In genomic region chr2:48560546-48561209, GRCh38 we compare ENCODE assay signal across 15 cellular contexts. TPM values are rescaled to one million over a fixed set of nuclear protein-coding genes. Genes with fewer than 3 reads are reported as not detected.
A peak's percentile ranks its signal among the peaks of the same experiment; 100 is the strongest.
DNase-seq lines count a peak whose midpoint lies in the region; ATAC-seq and TF ChIP-seq lines count a peak whose summit lies in the region.
"Had no signal": no experiment of that assay in that cellular context is flagged by ENCODE, and none has a peak within 500 bp of the region (broad histone marks: within the 10 kb centered on the region; RNA-seq: fewer than 3 reads in every experiment).

No MANE protein-coding gene starts in this region.

- POLR2A ChIA-PET in SK-N-SH (lab: Yijun Ruan, JAX): no interaction called here

- TF ChIP-seq POLR2A in gastroesophageal sphincter (IDR thresholded peaks at IDR 0.05): no peak

- H3K4me1 ChIP-seq in SK-N-SH (ENCODE audit: control insufficient read depth in 1 of 2, insufficient read depth in 2 of 2, low read depth in 1 of 2, low read length in 1 of 2) (peaks cover 0 to 2% of the 10 kb centered on the region in 2 experiments; a peak in 1 of 4 replicates), gastroesophageal sphincter (peaks cover 0 to 39% (median 6%) of the 10 kb centered on the region in 3 donors)

- no peaks in the 10 kb centered on the region for H3K36me3 ChIP-seq in SK-N-SH (replicated peaks in 1 of 2; ENCODE audit: control insufficient read depth in 1 of 2, insufficient read depth in 2 of 2, low read length in 1 of 2)
- H3K36me3 ChIP-seq in gastroesophageal sphincter: peaks cover 0 to 19% of the 10 kb centered on the region in 2 donors

- ATAC-seq in SK-N-SH treated with all-trans-retinoic acid at 6 μM for 48 hours (no peak), gastroesophageal sphincter (no peak)
- ATAC-seq: activated CD8-positive, alpha-beta T cell treated with anti-CD3 and anti-CD28 coated beads for 36 hours had no signal

- TF ChIP-seq RAD21 in SK-N-SH (IDR thresholded peaks at IDR 0.05; ENCODE audit: low read length): no peak

- no peak overlapping the region for H2AFZ ChIP-seq in SK-N-SH (ENCODE audit: low read depth)

- CTCF ChIA-PET in SK-N-SH (lab: Yijun Ruan, JAX): no interaction called here

- no peak overlapping the region for H3K4me2 ChIP-seq in SK-N-SH

- H3K9me3 ChIP-seq in SK-N-SH (no peaks in the 10 kb centered on the region), gastroesophageal sphincter (no peaks in the 10 kb centered on the region)

- no peaks in the 10 kb centered on the region for H3K9me2 ChIP-seq in SK-N-SH

- H3F3A ChIP-seq in SK-N-SH (replicated peaks; ENCODE audit: insufficient read depth): no peaks in the 10 kb centered on the region

- no peak overlapping the region for H3K4me3 ChIP-seq in SK-N-SH (ENCODE audit: low read depth in 2 of 2, low read length in 1 of 2)
- H3K4me3 ChIP-seq in gastroesophageal sphincter: no peak overlapping the region
- no peak overlapping the region for H3K4me3 ChIP-seq in foreskin fibroblast (ENCODE audit: low read depth in 1 of 2, low read length in 2 of 2)

- WGBS in SK-N-SH (ENCODE audit: low lambda C conversion rate): 71% methylated on average over 5 of the region's 5 CpGs
- 60 to 80% methylated on average over 2 of the region's 5 CpGs for WGBS in gastroesophageal sphincter (ENCODE audit: low coverage in 1 of 2), 2 donors

- H3K4me1 Mint-ChIP-seq in neural crest cell: peaks cover 22% of the 10 kb centered on the region
- H3K4me1 Mint-ChIP-seq: CD4-positive, alpha-beta memory T cell had no signal

- H3K9me3 Mint-ChIP-seq in neural crest cell: peaks cover 2% of the 10 kb centered on the region
- H3K9me3 Mint-ChIP-seq: activated CD8-positive, alpha-beta T cell treated with anti-CD3 and anti-CD28 coated beads for 36 hours; CD4-positive, alpha-beta memory T cell had no signal

- TF ChIP-seq CTCF in SK-N-SH (IDR thresholded peaks at IDR 0.05) (no peak), gastroesophageal sphincter (IDR thresholded peaks at IDR 0.05) (no peak), neural crest cell (conservative IDR thresholded peaks at IDR 0.05) (no peak), foreskin fibroblast (IDR thresholded peaks at IDR 0.05; ENCODE audit: low read depth, low read length) (no peak)

- H3K27me3 Mint-ChIP-seq in neural crest cell (ENCODE audit: low read depth): no peaks in the 10 kb centered on the region
- H3K27me3 Mint-ChIP-seq: activated CD8-positive, alpha-beta T cell treated with anti-CD3 and anti-CD28 coated beads for 36 hours; CD4-positive, alpha-beta memory T cell had no signal

- H3K36me3 Mint-ChIP-seq in neural crest cell (ENCODE audit: low read depth): peaks cover 7% of the 10 kb centered on the region
- H3K36me3 Mint-ChIP-seq: CD4-positive, alpha-beta memory T cell had no signal

- H3K27ac ChIP-seq in SK-N-SH (ENCODE audit: low read depth in 2 of 2, low read length in 1 of 2) (no peak overlapping the region), gastroesophageal sphincter (peak overlapping the region in 3 of 4 donors; percentile 2 to 47 (median 26))

- DNase-seq in SK-N-SH (peak; percentile 28), neural crest cell (ENCODE audit: low read depth, low spot score) (no peak), NCI-H1092 treated with DMSO at 0.1 percent for 48 hours (lab: John Stamatoyannopoulos, UW) (no peak), foreskin fibroblast (no peak)
- no peak for DNase-seq in activated naive CD4-positive, alpha-beta T cell treated with Interleukin-2 at 50 U/mL for 16 hours
- no peak for DNase-seq in activated effector memory CD4-positive, alpha-beta T cell treated with anti-CD3 and anti-CD28 coated beads, Interleukin-2, amount 50 U/mL, for 16 hours
- DNase-seq: activated CD8-positive, alpha-beta T cell treated with anti-CD3 and anti-CD28 coated beads for 36 hours; amniotic stem cell; CD4-positive, alpha-beta memory T cell; NCI-H1436; stimulated activated CD4-positive, alpha-beta T cell treated with anti-CD3 and anti-CD28 coated beads, Interleukin-12 subunit alpha, Interleukin-12 subunit beta, amount 100 ng/mL, for 4 hours had no signal

- peak overlapping the region; percentile 31 for H3K27ac Mint-ChIP-seq in neural crest cell (ENCODE audit: unreplicated experiment)
- H3K27ac Mint-ChIP-seq: activated CD8-positive, alpha-beta T cell treated with anti-CD3 and anti-CD28 coated beads for 36 hours had no signal

- no peak overlapping the region for H3K9ac ChIP-seq in SK-N-SH

- TF ChIP-seq EP300 in SK-N-SH (IDR thresholded peaks at IDR 0.05; ENCODE audit: borderline replicate concordance in 1 of 2, low read depth in 1 of 2, low read length in 1 of 2) (no peak), gastroesophageal sphincter (IDR thresholded peaks at IDR 0.05) (no peak)

- no peaks in the 10 kb centered on the region for H3K27me3 ChIP-seq in SK-N-SH (ENCODE audit: insufficient read depth)
- H3K27me3 ChIP-seq in gastroesophageal sphincter: no peaks in the 10 kb centered on the region

- H3K79me2 ChIP-seq in SK-N-SH (ENCODE audit: insufficient read depth): no peaks in the 10 kb centered on the region

- no peaks in the 10 kb centered on the region for H4K20me1 ChIP-seq in SK-N-SH (ENCODE audit: insufficient read depth)

- no peak overlapping the region for H3K4me3 Mint-ChIP-seq in neural crest cell
- H3K4me3 Mint-ChIP-seq: activated CD8-positive, alpha-beta T cell treated with anti-CD3 and anti-CD28 coated beads for 36 hours; CD4-positive, alpha-beta memory T cell had no signal

TF ChIP-seq in SK-N-SH, 30 proteins besides CTCF, POLR2A, EP300 and RAD21 (continues in another document):
- TF ChIP-seq GABPA (IDR thresholded peaks at IDR 0.05; ENCODE audit: low read depth) (no peak), EZH2phosphoT487 (IDR thresholded peaks at IDR 0.05; ENCODE audit: borderline replicate concordance, low read depth) (no peak), PBX3 (IDR thresholded peaks at IDR 0.05) (no peak), RCOR1 (IDR thresholded peaks at IDR 0.05; ENCODE audit: low read length) (no peak), FOXM1 (IDR thresholded peaks at IDR 0.05; ENCODE audit: low read depth) (no peak), RFX5 (IDR thresholded peaks at IDR 0.05; ENCODE audit: low read length) (no peak), MAX (IDR thresholded peaks at IDR 0.05; ENCODE audit: low read depth) (no peak), TCF12 (IDR thresholded peaks at IDR 0.05) (no peak), YY1 (IDR thresholded peaks at IDR 0.05; ENCODE audit: low read depth) (no peak)

TF ChIP-seq in SK-N-SH treated with all-trans-retinoic acid at 6 μM for 48 hours, 23 proteins besides CTCF, POLR2A, EP300 and RAD21 (continues in another document):
- TF ChIP-seq ISL1 (CRISPR knock-in tag; IDR thresholded peaks at IDR 0.05) (no peak), ZNF70 (CRISPR knock-in tag; IDR thresholded peaks at IDR 0.05) (no peak), CREB5 (CRISPR knock-in tag; IDR thresholded peaks at IDR 0.05; ENCODE audit: low read depth) (no peak), PPARA (CRISPR knock-in tag; IDR thresholded peaks at IDR 0.05; ENCODE audit: borderline replicate concordance) (no peak), PATZ1 (CRISPR knock-in tag; IDR thresholded peaks at IDR 0.05; ENCODE audit: borderline replicate concordance) (no peak), BACH2 (CRISPR knock-in tag; IDR thresholded peaks at IDR 0.05; ENCODE audit: borderline replicate concordance) (no peak), ARNTL (CRISPR knock-in tag; IDR thresholded peaks at IDR 0.05; ENCODE audit: borderline replicate concordance, low read depth) (no peak)

RNA-seq across cellular contexts. Expression of gene STON1, which starts 30.7 kb away (rescaled TPM):
- polyA plus RNA-seq in SK-N-SH (2012; rRNA removed): 4.2 and 5.7 TPM in 2 replicates
- polyA plus RNA-seq in SK-N-SH (2012; cell fraction: cytosol; rRNA removed): 5.5 and 6.0 TPM in 2 replicates
- polyA plus RNA-seq in SK-N-SH (2012; cell fraction: nucleus; rRNA removed): 4.2 and 7.5 TPM in 2 replicates
- total RNA-seq in gastroesophageal sphincter (100 to 1,000 TPM; 118 to 263 (median 158) TPM), neural crest cell (13.2 and 15.0 TPM in 2 replicates)

RNA-seq across cellular contexts. Expression of gene GTF2A1L, which starts 57.0 kb away (rescaled TPM):
- polyA plus RNA-seq in SK-N-SH (2012; rRNA removed): 0.36 and 0.44 TPM in 2 replicates
- polyA plus RNA-seq in SK-N-SH (2012; cell fraction: cytosol; rRNA removed): 0.56 and 0.59 TPM in 2 replicates
- polyA plus RNA-seq in SK-N-SH (2012; cell fraction: nucleus; rRNA removed): 0.97 and 2.0 TPM in 2 replicates
- total RNA-seq in gastroesophageal sphincter: 10 to 100 TPM; 14.1 to 32.2 (median 22.1) TPM
- total RNA-seq in neural crest cell: not detected in 2 replicates
- total RNA-seq: A172; activated CD8-positive, alpha-beta T cell treated with anti-CD3 and anti-CD28 coated beads for 36 hours; CD4-positive, alpha-beta memory T cell; Daoy had no signal
- polyA plus RNA-seq: CD4-positive, alpha-beta memory T cell had no signal

Comparison
In these comparisons a context has a peak if more than half of its experiments do, and no peak if none do; other contexts are left out.
1. H3K27ac ChIP-seq: peak in gastroesophageal sphincter (3 of 4); none in SK-N-SH (0 of 2).
2. RNA of gene GTF2A1L, which starts 57.0 kb away (total RNA-seq): 14.1 to 32.2 TPM in gastroesophageal sphincter; not detected in neural crest cell; every median in the first group is over 10 times any median in the second.